14 cellular contexts compared by ENCODE assay signal in genomic region chr2:127864877-127865276, GRCh38. TPM values are rescaled to one million over a fixed set of nuclear protein-coding genes. Genes with fewer than 3 reads are reported as not detected.
DNase-seq lines count a peak whose midpoint lies in the region; FAIRE-seq and TF ChIP-seq lines count a peak whose summit lies in the region.
"Had no signal": no experiment of that assay in that cellular context is flagged by ENCODE, and none has a peak within 500 bp of the region (broad histone marks: within the 10 kb centered on the region; RNA-seq: fewer than 3 reads in every experiment).

No MANE protein-coding gene starts in this region.

- no peak overlapping the region for H3K4me3 Mint-ChIP-seq in type B pancreatic cell
- H3K4me3 Mint-ChIP-seq: activated naive CD8-positive, alpha-beta T cell treated with anti-CD3 and anti-CD28 coated beads for 36 hours had no signal

- intact Hi-C loops in cardiac septum (cut with DNase I), result no loop called here

- no peaks in the 10 kb centered on the region for H3K9me3 Mint-ChIP-seq in type B pancreatic cell
- H3K9me3 Mint-ChIP-seq: activated naive CD8-positive, alpha-beta T cell treated with anti-CD3 and anti-CD28 coated beads for 36 hours had no signal

- no peak overlapping the region for H3K27ac Mint-ChIP-seq in type B pancreatic cell
- H3K27ac Mint-ChIP-seq: activated naive CD8-positive, alpha-beta T cell treated with anti-CD3 and anti-CD28 coated beads for 36 hours had no signal

- peaks cover 20% of the 10 kb centered on the region for H3K4me1 ChIP-seq in cardiac muscle cell (ENCODE audit: low read depth)

- DNase-seq in cardiac muscle cell (ENCODE audit: low read depth in 1 of 2, low spot score in 1 of 2), result no peak
- DNase-seq in cardiac septum (ENCODE audit: low spot score), result no peak
- peak; percentile 80 for DNase-seq in NCI-H510A (lab: John Stamatoyannopoulos, UW)
- DNase-seq in epithelial cell of proximal tubule (ENCODE audit: low read depth), result no peak
- no peak for DNase-seq in type B pancreatic cell (ENCODE audit: extremely low spot score, unreplicated experiment)
- DNase-seq in COR-L47 (lab: John Stamatoyannopoulos, UW), result no peak
- DNase-seq in Kasumi-1 (lab: John Stamatoyannopoulos, UW), result no peak
- DNase-seq in frontal cortex (ENCODE audit: low spot score in 2 of 2), result no peak
- DNase-seq: activated CD4-positive, alpha-beta T cell treated with anti-CD3 and anti-CD28 coated beads, Interleukin-2, amount 50 U/mL, for 48 hours; activated naive CD8-positive, alpha-beta T cell treated with anti-CD3 and anti-CD28 coated beads for 36 hours; C1 segment of cervical spinal cord; hypothalamus had no signal

- FAIRE-seq in frontal cortex (lab: Jason Lieb, UNC), result no peak
- FAIRE-seq: GM12892 had no signal

- no peaks in the 10 kb centered on the region for H3K9me3 ChIP-seq in cardiac muscle cell (ENCODE audit: low read depth)

- H3K4me3 ChIP-seq in cardiac muscle cell (no peak overlapping the region), epithelial cell of proximal tubule (ENCODE audit: low read depth, low read length) (no peak overlapping the region)
- H3K4me3 ChIP-seq: SK-N-MC had no signal

- no peak for TF ChIP-seq CTCF in cardiac muscle cell (IDR thresholded peaks at IDR 0.05; ENCODE audit: low read depth, low read length)
- TF ChIP-seq CTCF in epithelial cell of proximal tubule (conservative IDR thresholded peaks at IDR 0.05; ENCODE audit: low read depth, low read length), result peak; percentile 14
- TF ChIP-seq CTCF in type B pancreatic cell (conservative IDR thresholded peaks at IDR 0.05), result peak; percentile 16

- H3K27ac ChIP-seq in cardiac muscle cell, result peak overlapping the region; percentile 66
- H3K27ac ChIP-seq: SK-N-MC had no signal

- H3K4me1 Mint-ChIP-seq in type B pancreatic cell (ENCODE audit: unreplicated experiment), result peaks cover 10% of the 10 kb centered on the region
- H3K4me1 Mint-ChIP-seq: activated naive CD8-positive, alpha-beta T cell treated with anti-CD3 and anti-CD28 coated beads for 36 hours had no signal

- no peaks in the 10 kb centered on the region for H3K27me3 Mint-ChIP-seq in type B pancreatic cell
- H3K27me3 Mint-ChIP-seq: activated naive CD8-positive, alpha-beta T cell treated with anti-CD3 and anti-CD28 coated beads for 36 hours had no signal

- H3K36me3 ChIP-seq in cardiac muscle cell, result peaks cover 43% of the 10 kb centered on the region

- H3K36me3 Mint-ChIP-seq in type B pancreatic cell, result peaks cover 33% of the 10 kb centered on the region

- H3K27me3 ChIP-seq in cardiac muscle cell, result no peaks in the 10 kb centered on the region

RNA-seq across cellular contexts. Expression of gene POLR2D, which starts 6.9 kb away (rescaled TPM):
- total RNA-seq in cardiac muscle cell (14.4 and 16.0 TPM in 2 replicates), cardiac septum (19.6 TPM), epithelial cell of proximal tubule (19.7 and 25.1 TPM in 2 replicates), type B pancreatic cell (ENCODE audit: low replicate concordance) (36.0 and 52.6 TPM in 2 replicates), frontal cortex (56.7 TPM)
- polyA plus RNA-seq in cardiac muscle cell, result 26.1 and 44.2 TPM in 2 replicates

RNA-seq across cellular contexts. Expression of gene AMMECR1L, which starts 20.9 kb away (rescaled TPM):
- total RNA-seq in cardiac muscle cell, result 7.9 and 10.3 TPM in 2 replicates
- 6.6 and 8.2 TPM in 2 replicates for polyA plus RNA-seq in cardiac muscle cell
- total RNA-seq in cardiac septum, result 11.8 TPM
- 10.7 and 14.0 TPM in 2 replicates for total RNA-seq in epithelial cell of proximal tubule
- total RNA-seq in type B pancreatic cell (ENCODE audit: low replicate concordance), result 20.1 and 21.9 TPM in 2 replicates
- total RNA-seq in frontal cortex, result 11.0 TPM

RNA-seq across cellular contexts. Expression of gene WDR33, which starts 53.9 kb away (rescaled TPM):
- 28.2 and 40.3 TPM in 2 replicates for total RNA-seq in cardiac muscle cell
- polyA plus RNA-seq in cardiac muscle cell, result 44.4 and 53.7 TPM in 2 replicates
- 35.9 TPM for total RNA-seq in cardiac septum
- 12.3 and 21.2 TPM in 2 replicates for total RNA-seq in epithelial cell of proximal tubule
- 54.7 and 58.4 TPM in 2 replicates for total RNA-seq in type B pancreatic cell (ENCODE audit: low replicate concordance)
- 74.6 TPM for total RNA-seq in frontal cortex
